ENCODE assay signal across 1 cellular context in genomic region chr17:8080208-8080798, GRCh38.
TF ChIP-seq lines count a peak whose summit lies in the region.

No MANE protein-coding gene starts in this region.

TF ChIP-seq in K562, 482 proteins besides CTCF, POLR2A, EP300 and RAD21:
- TF ChIP-seq CBFA2T2 (conservative IDR thresholded peaks at IDR 0.05) (no peak), NKRF (IDR thresholded peaks at IDR 0.05; ENCODE audit: borderline replicate concordance) (no peak), ZBTB7A (IDR thresholded peaks at IDR 0.05; ENCODE audit: borderline replicate concordance, control insufficient read depth, low read depth, low read length) (0 out of 2 replicates have a peak, but pooled peaks have one; percentile 6)
